25 cellular contexts compared by ENCODE assay signal in the genomic region with DNA sequence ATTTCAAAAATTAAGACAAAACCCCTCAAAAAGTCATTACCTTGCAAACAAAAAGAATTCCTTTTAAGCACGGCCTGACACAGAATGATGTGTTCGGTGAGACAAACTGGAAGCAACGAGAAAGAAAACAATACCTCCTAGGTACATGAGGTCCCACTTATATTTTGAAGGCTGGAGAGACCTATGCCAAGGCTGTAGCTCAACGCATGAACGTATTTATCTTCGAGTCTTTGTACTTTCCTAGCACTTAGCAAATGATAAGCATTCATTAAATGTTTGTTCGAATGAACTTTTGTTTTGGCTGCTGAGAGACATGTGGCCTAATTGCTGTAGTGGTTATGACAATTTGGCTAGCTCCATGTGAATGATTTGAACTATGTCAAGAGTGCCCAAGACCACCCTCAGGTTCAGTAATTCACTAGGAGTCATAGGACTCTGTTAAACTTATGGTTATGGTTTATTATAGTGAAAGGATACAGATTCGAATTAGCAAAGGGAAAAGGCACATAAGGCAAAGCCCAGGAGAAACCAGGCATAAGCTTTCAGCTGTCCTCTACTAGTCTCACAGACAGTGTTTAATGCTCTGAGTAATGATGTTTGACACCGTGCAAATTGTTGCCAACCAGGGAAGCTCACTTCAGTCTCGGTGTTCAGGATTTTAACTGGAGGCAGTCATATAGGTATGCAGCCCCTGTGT. TPM values are rescaled to one million over a fixed set of nuclear protein-coding genes. Genes with fewer than 3 reads are reported as not detected.
A peak's percentile ranks its signal among the peaks of the same experiment; 100 is the strongest.
DNase-seq lines count a peak whose midpoint lies in the region; ATAC-seq and TF ChIP-seq lines count a peak whose summit lies in the region.
"Had no signal": no experiment of that assay in that cellular context is flagged by ENCODE, and none has a peak within 500 bp of the region (broad histone marks: within the 10 kb centered on the region; RNA-seq: fewer than 3 reads in every experiment).

No MANE protein-coding gene starts in this region.

- WGBS in heart left ventricle, 4 donors, result 52 to 59% (median 57%) methylated on average over 10 of the region's 10 CpGs
- 28 to 51% (median 38%) methylated on average over 10 of the region's 10 CpGs for WGBS in stomach, 5 donors
- WGBS in ovary, 3 donors, result 50 to 57% (median 56%) methylated on average over 10 of the region's 10 CpGs

- intact Hi-C loops in heart left ventricle (cut with DNase I) (no loop called here), Right ventricle myocardium inferior (cut with DNase I) (no loop called here), stomach (cut with DNase I; ENCODE audit: low total_unique reads) (no loop called here), ovary (cut with DNase I) (no loop called here), sciatic nerve (cut with DNase I) (no loop called here)

- H3K4me3 ChIP-seq in heart left ventricle, result no peak overlapping the region
- H3K4me3 ChIP-seq in DND-41 (ENCODE audit: low read depth in 1 of 2, low read length in 2 of 2), result no peak overlapping the region
- no peak overlapping the region for H3K4me3 ChIP-seq in WERI-Rb-1 (ENCODE audit: low read depth, low read length)
- no peak overlapping the region for H3K4me3 ChIP-seq in stomach
- no peak overlapping the region for H3K4me3 ChIP-seq in ovary
- H3K4me3 ChIP-seq: BLaER1 treated with 17β-estradiol and CSF1 and Interleukin-3, amounts not matched to agents 10 nM and 100 nM; SK-N-MC had no signal

- ATAC-seq in heart left ventricle, result peak in 3 of 4 donors; percentile 39 to 78 (median 51)
- ATAC-seq in Right ventricle myocardium inferior, result no peak
- no peak for ATAC-seq in DND-41 (ENCODE audit: insufficient read depth, low read depth)
- ATAC-seq in sciatic nerve, result no peak
- ATAC-seq: HCT116 had no signal

- TF ChIP-seq CTCF in heart left ventricle (IDR thresholded peaks at IDR 0.05) (no peak), DND-41 (IDR thresholded peaks at IDR 0.05; ENCODE audit: borderline replicate concordance, extremely low read depth, low read length, poor library complexity, severe bottlenecking) (no peak), WERI-Rb-1 (IDR thresholded peaks at IDR 0.05; ENCODE audit: low read depth, low read length) (no peak), stomach (IDR thresholded peaks at IDR 0.05) (no peak), ovary (IDR thresholded peaks at IDR 0.05) (no peak)

- no peaks in the 10 kb centered on the region for H4K20me1 ChIP-seq in DND-41 (ENCODE audit: insufficient read depth, low read length)
- H4K20me1 ChIP-seq: BLaER1 treated with 17β-estradiol and CSF1 and Interleukin-3, amounts not matched to agents 10 nM and 100 nM had no signal

- no peak overlapping the region for H3K9ac ChIP-seq in DND-41 (ENCODE audit: low read depth, low read length)
- H3K9ac ChIP-seq: BLaER1 treated with 17β-estradiol and CSF1 and Interleukin-3, amounts not matched to agents 10 nM and 100 nM had no signal

- no peak overlapping the region for H3K27ac ChIP-seq in heart left ventricle
- H3K27ac ChIP-seq in DND-41 (ENCODE audit: low read length), result no peak overlapping the region
- no peak overlapping the region for H3K27ac ChIP-seq in WERI-Rb-1
- peak overlapping the region in 3 of 5 donors; percentile 12 to 28 (median 12) for H3K27ac ChIP-seq in stomach
- H3K27ac ChIP-seq in ovary, result no peak overlapping the region
- H3K27ac ChIP-seq: BLaER1 treated with 17β-estradiol and CSF1 and Interleukin-3, amounts not matched to agents 10 nM and 100 nM; SK-N-MC had no signal

- H3K4me1 ChIP-seq in heart left ventricle, result peaks cover 0 to 9% (median 1%) of the 10 kb centered on the region in 12 donors
- no peaks in the 10 kb centered on the region for H3K4me1 ChIP-seq in DND-41 (ENCODE audit: insufficient read depth, low read length)
- peaks cover 0 to 17% (median 12%) of the 10 kb centered on the region in 4 donors for H3K4me1 ChIP-seq in stomach
- no peaks in the 10 kb centered on the region for H3K4me1 ChIP-seq in ovary (ENCODE audit: insufficient read depth)
- H3K4me1 ChIP-seq: BLaER1 treated with 17β-estradiol and CSF1 and Interleukin-3, amounts not matched to agents 10 nM and 100 nM had no signal

- no peaks in the 10 kb centered on the region for H3K79me2 ChIP-seq in DND-41 (ENCODE audit: insufficient read depth, low read length)

- H3K9me3 ChIP-seq in heart left ventricle (peaks cover 0 to 10% (median 0%) of the 10 kb centered on the region in 12 donors), DND-41 (ENCODE audit: insufficient read depth, low read length, severe bottlenecking) (peaks cover 2% of the 10 kb centered on the region), WERI-Rb-1 (ENCODE audit: severe bottlenecking) (peaks cover 1% of the 10 kb centered on the region), stomach (peaks cover 0 to 12% (median 11%) of the 10 kb centered on the region in 4 donors), ovary (peaks cover 0 to 6% of the 10 kb centered on the region in 2 donors)

- H3K36me3 ChIP-seq in heart left ventricle, result no peaks in the 10 kb centered on the region
- H3K36me3 ChIP-seq in DND-41 (ENCODE audit: insufficient read depth, low read length), result no peaks in the 10 kb centered on the region
- no peaks in the 10 kb centered on the region for H3K36me3 ChIP-seq in WERI-Rb-1
- H3K36me3 ChIP-seq in stomach, result no peaks in the 10 kb centered on the region
- H3K36me3 ChIP-seq in ovary, result no peaks in the 10 kb centered on the region

- no peak for TF ChIP-seq EP300 in stomach (IDR thresholded peaks at IDR 0.05)
- TF ChIP-seq EP300 in ovary (IDR thresholded peaks at IDR 0.05), result no peak

- TF ChIP-seq POLR2A in heart left ventricle (IDR thresholded peaks at IDR 0.05), result no peak
- TF ChIP-seq POLR2A in stomach (IDR thresholded peaks at IDR 0.05), result no peak
- no peak for TF ChIP-seq POLR2A in ovary (IDR thresholded peaks at IDR 0.05)

- DNase-seq in heart left ventricle (no peak), Right ventricle myocardium inferior (ENCODE audit: missing footprints) (no peak), DND-41 (no peak), WERI-Rb-1 (peak; percentile 21), stomach (no peak), ovary (no peak), sciatic nerve (ENCODE audit: low spot score) (no peak)
- DNase-seq: CD4-positive, alpha-beta memory T cell; COR-L47; EL; GDM1; NCI-H1048; NCI-H1417; NCI-H1694; NCI-H2029 treated with DMSO at 0.1 percent for 48 hours; NCI-H446 treated with DMSO at 0.1 percent for 48 hours; NCI-H526; NCI-H82; RPMI8226; SHP77 treated with DMSO at 0.1 percent for 48 hours had no signal

- 0 out of 2 replicates have a peak overlapping the region, but pooled peaks have one; percentile 15 for H2AFZ ChIP-seq in DND-41 (ENCODE audit: low read depth, low read length)

- no peak overlapping the region for H3K4me2 ChIP-seq in DND-41 (ENCODE audit: insufficient read depth, low read length)
- H3K4me2 ChIP-seq: BLaER1 treated with 17β-estradiol and CSF1 and Interleukin-3, amounts not matched to agents 10 nM and 100 nM had no signal

- H3K27me3 ChIP-seq in heart left ventricle (peaks cover 0 to 1% (median 0%) of the 10 kb centered on the region in 9 donors), DND-41 (ENCODE audit: insufficient read depth, low read length, poor library complexity) (no peaks in the 10 kb centered on the region), WERI-Rb-1 (ENCODE audit: insufficient read depth, low read depth, severe bottlenecking) (no peaks in the 10 kb centered on the region), stomach (no peaks in the 10 kb centered on the region), ovary (no peaks in the 10 kb centered on the region)
- H3K27me3 ChIP-seq: BLaER1 treated with 17β-estradiol and CSF1 and Interleukin-3, amounts not matched to agents 10 nM and 100 nM had no signal

RNA-seq across cellular contexts. Expression of gene HORMAD2, which starts 26.0 kb away (rescaled TPM):
- not detected for total RNA-seq in heart left ventricle
- not detected for polyA plus RNA-seq in heart left ventricle
- not detected for total RNA-seq in Right ventricle myocardium inferior
- total RNA-seq in stomach, result not detected
- polyA plus RNA-seq in stomach, result not detected
- not detected for total RNA-seq in ovary
- polyA plus RNA-seq in ovary, result not detected
- total RNA-seq in sciatic nerve, result not detected
- total RNA-seq: CD4-positive, alpha-beta memory T cell; H4 had no signal
- polyA plus RNA-seq: AG04450; CD4-positive, alpha-beta memory T cell had no signal

Comparison
In these comparisons a context has a peak if more than half of its experiments do, and no peak if none do; other contexts are left out.
1. ATAC-seq: peak in heart left ventricle (3 of 4); none in Right ventricle myocardium inferior (single experiment), DND-41 (single experiment) and sciatic nerve (single experiment).
2. H3K27ac ChIP-seq: peak in stomach (3 of 5); none in heart left ventricle (0 of 12), DND-41 (single experiment), WERI-Rb-1 (single experiment) and ovary (0 of 2).